In genomic region chr19:23543351-23543750, GRCh38 we compare ENCODE assay signal across 24 cellular contexts.
"Had no signal": no experiment of that assay in that cellular context is flagged by ENCODE, and none has a peak within 500 bp of the region (broad histone marks: within the 10 kb centered on the region; RNA-seq: fewer than 3 reads in every experiment).

No MANE protein-coding gene starts in this region.

- H3K9me3 ChIP-seq: colonic mucosa, esophagus muscularis mucosa, gastrocnemius medialis, gastroesophageal sphincter had no signal

- H3K4me1 ChIP-seq: colonic mucosa, esophagus muscularis mucosa, foreskin keratinocyte, gastrocnemius medialis, gastroesophageal sphincter, heart left ventricle, heart right ventricle had no signal

- H3K4me3 ChIP-seq: colonic mucosa, coronary artery, dorsolateral prefrontal cortex, esophagus muscularis mucosa, esophagus squamous epithelium, gastrocnemius medialis, gastroesophageal sphincter, heart left ventricle, heart right ventricle had no signal

- H3K27ac ChIP-seq: colonic mucosa, coronary artery, dorsolateral prefrontal cortex, epithelial cell of prostate, esophagus muscularis mucosa, esophagus squamous epithelium, foreskin keratinocyte, gastrocnemius medialis, gastroesophageal sphincter, heart left ventricle, heart right ventricle had no signal

- H3K27me3 ChIP-seq: colonic mucosa, dorsolateral prefrontal cortex, esophagus muscularis mucosa, esophagus squamous epithelium, foreskin keratinocyte, gastrocnemius medialis, gastroesophageal sphincter, heart left ventricle, heart right ventricle had no signal

- DNase-seq: colonic mucosa; cortex of kidney; dermis blood vessel endothelial cell; dorsolateral prefrontal cortex; effector CD4-positive, alpha-beta T cell; effector CD8-positive, alpha-beta T cell; effector memory CD4-positive, alpha-beta T cell; effector memory CD8-positive, alpha-beta T cell; endodermal cell; erythroblast; esophagus squamous epithelium; foreskin fibroblast; foreskin melanocyte; gastrocnemius medialis; glutamatergic neuron; head of caudate nucleus; heart left ventricle; heart right ventricle had no signal

- H3K36me3 ChIP-seq: colonic mucosa, esophagus muscularis mucosa, esophagus squamous epithelium, gastrocnemius medialis, gastroesophageal sphincter, heart left ventricle, heart right ventricle had no signal

- ATAC-seq: effector memory CD8-positive, alpha-beta T cell; esophagus mucosa; gastrocnemius medialis; gastroesophageal sphincter; heart left ventricle; heart right ventricle had no signal
